9 cellular contexts compared by ENCODE assay signal in genomic region chr14:55448146-55448614, GRCh38. TPM values are rescaled to one million over a fixed set of nuclear protein-coding genes. Genes with fewer than 3 reads are reported as not detected.
DNase-seq lines count a peak whose midpoint lies in the region; ATAC-seq and TF ChIP-seq lines count a peak whose summit lies in the region.
"Had no signal": no experiment of that assay in that cellular context is flagged by ENCODE, and none has a peak within 500 bp of the region (broad histone marks: within the 10 kb centered on the region; RNA-seq: fewer than 3 reads in every experiment).

No MANE protein-coding gene starts in this region.

- H3K27me3 Mint-ChIP-seq in naive thymus-derived CD8-positive, alpha-beta T cell: no peaks in the 10 kb centered on the region
- H3K27me3 Mint-ChIP-seq: activated CD8-positive, alpha-beta memory T cell treated with anti-CD3 and anti-CD28 coated beads, Interleukin-2, amount 10 ng/mL, durations not matched to agents 7 days and 5 days had no signal

- TF ChIP-seq CTCF in choroid plexus epithelial cell (conservative IDR thresholded peaks at IDR 0.05; ENCODE audit: low read depth, low read length): no peak
- no peak for TF ChIP-seq CTCF in upper lobe of right lung (IDR thresholded peaks at IDR 0.05)

- H3K27ac Mint-ChIP-seq in naive thymus-derived CD8-positive, alpha-beta T cell: no peak overlapping the region
- H3K27ac Mint-ChIP-seq: activated CD8-positive, alpha-beta memory T cell treated with anti-CD3 and anti-CD28 coated beads, Interleukin-2, amount 10 ng/mL, durations not matched to agents 7 days and 5 days had no signal

- H3K9me3 ChIP-seq in upper lobe of right lung: no peaks in the 10 kb centered on the region

- H3K4me1 ChIP-seq in upper lobe of right lung: no peaks in the 10 kb centered on the region

- no peak overlapping the region for H3K27ac ChIP-seq in upper lobe of right lung

- no peaks in the 10 kb centered on the region for H3K36me3 Mint-ChIP-seq in naive thymus-derived CD8-positive, alpha-beta T cell
- H3K36me3 Mint-ChIP-seq: activated CD8-positive, alpha-beta memory T cell treated with anti-CD3 and anti-CD28 coated beads, Interleukin-2, amount 10 ng/mL, durations not matched to agents 7 days and 5 days had no signal

- no peaks in the 10 kb centered on the region for H3K36me3 ChIP-seq in upper lobe of right lung

- DNase-seq in ELF-1 (ENCODE audit: low read depth, low spot score): peak; percentile 41
- peak; percentile 32 for DNase-seq in NCI-H1048 (lab: John Stamatoyannopoulos, UW)
- DNase-seq in choroid plexus epithelial cell (ENCODE audit: low read depth): peak; percentile 85
- DNase-seq in pulmonary artery endothelial cell (ENCODE audit: low read depth, low spot score): peak; percentile 87
- DNase-seq in upper lobe of right lung: no peak
- no peak for DNase-seq in naive thymus-derived CD8-positive, alpha-beta T cell
- DNase-seq: activated CD8-positive, alpha-beta memory T cell treated with anti-CD3 and anti-CD28 coated beads, Interleukin-2, amount 10 ng/mL, durations not matched to agents 7 days and 5 days had no signal

- H3K4me3 ChIP-seq in choroid plexus epithelial cell (ENCODE audit: low read depth, low read length): no peak overlapping the region
- no peak overlapping the region for H3K4me3 ChIP-seq in upper lobe of right lung

- H3K4me1 Mint-ChIP-seq in naive thymus-derived CD8-positive, alpha-beta T cell: no peaks in the 10 kb centered on the region

- intact Hi-C loops in upper lobe of right lung (cut with DNase I): no loop called here

- H3K9me3 Mint-ChIP-seq in naive thymus-derived CD8-positive, alpha-beta T cell: no peaks in the 10 kb centered on the region

- H3K4me3 Mint-ChIP-seq in naive thymus-derived CD8-positive, alpha-beta T cell: no peak overlapping the region
- H3K4me3 Mint-ChIP-seq: activated CD8-positive, alpha-beta memory T cell treated with anti-CD3 and anti-CD28 coated beads, Interleukin-2, amount 10 ng/mL, durations not matched to agents 7 days and 5 days had no signal

- no peaks in the 10 kb centered on the region for H3K27me3 ChIP-seq in upper lobe of right lung

- POLR2A ChIA-PET in naive thymus-derived CD8-positive, alpha-beta T cell (lab: Charles Lee): interaction anchor here (0.7 kb wide), 1 partner anchor 30 kb away, joined by 3 read pairs; no protein-coding TSS in a partner anchor

- no peak for ATAC-seq in HG03442 (IDR thresholded peaks at IDR 0.05; ENCODE audit: unreplicated experiment)
- no peak for ATAC-seq in upper lobe of right lung
- no peak for ATAC-seq in HG02981 (IDR thresholded peaks at IDR 0.05; ENCODE audit: unreplicated experiment)
- no peak for ATAC-seq in naive thymus-derived CD8-positive, alpha-beta T cell
- ATAC-seq: activated CD8-positive, alpha-beta memory T cell treated with anti-CD3 and anti-CD28 coated beads, Interleukin-2, amount 10 ng/mL, durations not matched to agents 7 days and 5 days had no signal

RNA-seq across cellular contexts. Expression of gene TBPL2, which starts 7.8 kb away (rescaled TPM):
- not detected in 2 replicates for total RNA-seq in pulmonary artery endothelial cell
- not detected for total RNA-seq in upper lobe of right lung
- not detected for total RNA-seq in naive thymus-derived CD8-positive, alpha-beta T cell
- not detected for polyA plus RNA-seq in naive thymus-derived CD8-positive, alpha-beta T cell
- total RNA-seq: activated CD8-positive, alpha-beta memory T cell treated with anti-CD3 and anti-CD28 coated beads, Interleukin-2, amount 10 ng/mL, durations not matched to agents 7 days and 5 days had no signal

RNA-seq across cellular contexts. Expression of gene ATG14, which starts 36.5 kb away (rescaled TPM):
- total RNA-seq in pulmonary artery endothelial cell (13.1 and 15.3 TPM in 2 replicates), upper lobe of right lung (10.3 TPM)
- 10 to 100 TPM; 15.7 to 17.6 TPM for total RNA-seq in naive thymus-derived CD8-positive, alpha-beta T cell
- 1 to 10 TPM; 5.2 to 6.3 (median 5.3) TPM for polyA plus RNA-seq in naive thymus-derived CD8-positive, alpha-beta T cell

Comparison
In these comparisons a context has a peak if more than half of its experiments do, and no peak if none do; other contexts are left out.
1. DNase-seq: peak in ELF-1 (single experiment), NCI-H1048 (single experiment), choroid plexus epithelial cell (single experiment) and pulmonary artery endothelial cell (single experiment); none in upper lobe of right lung (single experiment) and naive thymus-derived CD8-positive, alpha-beta T cell (0 of 10).